Comparison of ENCODE assay signal across 13 cellular contexts in genomic region chr10:47090903-47091302, GRCh38.
A peak's percentile ranks its signal among the peaks of the same experiment; 100 is the strongest.
DNase-seq lines count a peak whose midpoint lies in the region; TF ChIP-seq lines count a peak whose summit lies in the region.
"Had no signal": no experiment of that assay in that cellular context is flagged by ENCODE, and none has a peak within 500 bp of the region (broad histone marks: within the 10 kb centered on the region; RNA-seq: fewer than 3 reads in every experiment).

No MANE protein-coding gene starts in this region.

- peaks cover 7% of the 10 kb centered on the region for H3K27me3 Mint-ChIP-seq in nephron progenitor cell (ENCODE audit: low read depth, poor library complexity)

- no peak overlapping the region for H3K4me3 Mint-ChIP-seq in nephron progenitor cell

- in situ Hi-C loops in astrocyte of the cerebellum (cut with HindIII; ENCODE audit: low sequenced_read_pairs) = no loop called here

- H3K27ac Mint-ChIP-seq in nephron progenitor cell = peak overlapping the region; percentile 65

- H3K36me3 Mint-ChIP-seq in nephron progenitor cell (ENCODE audit: low read depth) = no peaks in the 10 kb centered on the region

- H3K4me3 ChIP-seq in astrocyte of the cerebellum (ENCODE audit: low read depth, low read length) = no peak overlapping the region

- peaks cover 20% of the 10 kb centered on the region for H3K4me1 Mint-ChIP-seq in nephron progenitor cell

- TF ChIP-seq CTCF in astrocyte of the cerebellum (IDR thresholded peaks at IDR 0.05; ENCODE audit: low read depth, low read length, missing control alignments) (no peak), nephron progenitor cell (IDR thresholded peaks at IDR 0.05) (no peak)

- peak; percentile 32 for DNase-seq in activated CD8-positive, alpha-beta memory T cell treated with anti-CD3 and anti-CD28 coated beads for 24 hours
- no peak for DNase-seq in activated CD8-positive, alpha-beta memory T cell treated with anti-CD3 and anti-CD28 coated beads, Interleukin-2, amount 50 U/mL, for 4 hours
- DNase-seq in astrocyte of the cerebellum (ENCODE audit: low read depth) (peak; percentile 34), nephron progenitor cell (no peak), COR-L47 (lab: John Stamatoyannopoulos, UW) (no peak), NCI-H82 (lab: John Stamatoyannopoulos, UW) (no peak)
- DNase-seq in activated CD4-positive, CD25-positive, alpha-beta regulatory T cell treated with anti-CD3 and anti-CD28 coated beads, Interleukin-2, amount 50 U/mL, for 72 hours = no peak
- no peak for DNase-seq in activated CD4-positive, alpha-beta T cell treated with anti-CD3 and anti-CD28 coated beads for 1 hour
- DNase-seq: GDM1, MM.1S, NCI-H187 treated with DMSO at 0.1 percent for 48 hours, NCI-H2171 treated with DMSO at 0.1 percent for 48 hours, NCI-H510A had no signal

- peaks cover 17% of the 10 kb centered on the region for H3K9me3 Mint-ChIP-seq in nephron progenitor cell

Comparison
In these comparisons a context has a peak if more than half of its experiments do, and no peak if none do; other contexts are left out.
1. DNase-seq: peak in activated CD8-positive, alpha-beta memory T cell treated with anti-CD3 and anti-CD28 coated beads for 24 hours (single experiment) and astrocyte of the cerebellum (single experiment); none in activated CD8-positive, alpha-beta memory T cell treated with anti-CD3 and anti-CD28 coated beads, Interleukin-2, amount 50 U/mL, for 4 hours (single experiment), nephron progenitor cell (single experiment), activated CD4-positive, CD25-positive, alpha-beta regulatory T cell treated with anti-CD3 and anti-CD28 coated beads, Interleukin-2, amount 50 U/mL, for 72 hours (single experiment), activated CD4-positive, alpha-beta T cell treated with anti-CD3 and anti-CD28 coated beads for 1 hour (single experiment), COR-L47 (single experiment) and NCI-H82 (single experiment).